13 cellular contexts compared by ENCODE assay signal in genomic region chr6:106560966-106561740, GRCh38.
DNase-seq lines count a peak whose midpoint lies in the region; ATAC-seq and TF ChIP-seq lines count a peak whose summit lies in the region.
"Had no signal": no experiment of that assay in that cellular context is flagged by ENCODE, and none has a peak within 500 bp of the region (broad histone marks: within the 10 kb centered on the region; RNA-seq: fewer than 3 reads in every experiment).

No MANE protein-coding gene starts in this region.

- no peak overlapping the region for H2BK20ac ChIP-seq in IMR-90 (ENCODE audit: low read depth, low read length)

- TF ChIP-seq RAD21 in IMR-90 (IDR thresholded peaks at IDR 0.05; ENCODE audit: low read length): no peak

- peak; percentile 68 for ATAC-seq in IMR-90 (ENCODE audit: low read depth)
- no peak for ATAC-seq in memory B cell (ENCODE audit: low read depth)
- no peak for ATAC-seq in psoas muscle
- ATAC-seq: left lobe of liver, PC-3 had no signal

- H3K36me3 ChIP-seq in IMR-90 (ENCODE audit: control insufficient read depth, insufficient read depth, low read length): no peaks in the 10 kb centered on the region
- H3K36me3 ChIP-seq in adipocyte (ENCODE audit: control insufficient read depth, insufficient read depth, low read length, severe bottlenecking): peaks cover 46% of the 10 kb centered on the region
- peaks cover 0 to 19% of the 10 kb centered on the region in 2 donors for H3K36me3 ChIP-seq in psoas muscle (ENCODE audit: insufficient read depth in 1 of 2, low read depth in 1 of 2)

- no peak overlapping the region for H3K4me3 ChIP-seq in AG10803 (ENCODE audit: low read length)
- H3K4me3 ChIP-seq in IMR-90 (ENCODE audit: insufficient read depth, low read depth, low read length): no peak overlapping the region
- H3K4me3 ChIP-seq in adipocyte (ENCODE audit: low read length): no peak overlapping the region
- H3K4me3 ChIP-seq in psoas muscle: no peak overlapping the region
- H3K4me3 ChIP-seq: colonic mucosa, right lobe of liver, stomach had no signal

- H2BK120ac ChIP-seq in IMR-90 (ENCODE audit: low read depth, low read length): no peak overlapping the region

- H3K27me3 ChIP-seq in IMR-90 (ENCODE audit: control insufficient read depth, insufficient read depth, low read length) (no peaks in the 10 kb centered on the region), adipocyte (replicated peaks; ENCODE audit: control insufficient read depth, insufficient read depth, low read length) (no peaks in the 10 kb centered on the region), psoas muscle (ENCODE audit: insufficient read depth in 3 of 3, low read length in 2 of 3) (no peaks in the 10 kb centered on the region)
- H3K27me3 ChIP-seq: colonic mucosa, right lobe of liver, stomach had no signal

- no peak overlapping the region for H3K4me2 ChIP-seq in IMR-90 (ENCODE audit: low read depth, low read length)

- H3K9ac ChIP-seq in IMR-90 (ENCODE audit: low read depth, low read length) (no peak overlapping the region), adipocyte (ENCODE audit: low read length) (peak overlapping the region; percentile 16)

- no TSS peak for BruUV-seq in IMR-90 (replicated peaks; lab: Mats Ljungman, UMichigan)

- H3K36me3 Mint-ChIP-seq in memory B cell: peaks cover 14% of the 10 kb centered on the region

- POLR2A ChIA-PET in IMR-90 (lab: Charles Lee; ENCODE audit: unreplicated experiment): no interaction called here

- no peak overlapping the region for H2AK5ac ChIP-seq in IMR-90 (ENCODE audit: low read depth, low read length)

- H3K27me3 Mint-ChIP-seq in memory B cell: no peaks in the 10 kb centered on the region

- no peak for TF ChIP-seq POLR2A in IMR-90 (IDR thresholded peaks at IDR 0.05; ENCODE audit: low read depth, low read length)
- no peak for TF ChIP-seq POLR2A in erythroblast (IDR thresholded peaks at IDR 0.05; ENCODE audit: low read length)

- H4K91ac ChIP-seq in IMR-90 (ENCODE audit: insufficient read depth, low read depth, low read length): no peak overlapping the region

- H3K9me1 ChIP-seq in IMR-90 (ENCODE audit: insufficient read depth, low read length): no peaks in the 10 kb centered on the region

- H2BK5ac ChIP-seq in IMR-90 (ENCODE audit: low read depth, low read length, poor library complexity, severe bottlenecking): no peak overlapping the region

- no peak overlapping the region for H4K5ac ChIP-seq in IMR-90 (ENCODE audit: low read depth, low read length)

- no peak overlapping the region for H3K18ac ChIP-seq in IMR-90 (ENCODE audit: low read depth, low read length)

- H4K20me1 ChIP-seq in IMR-90 (ENCODE audit: insufficient read depth, low read length): no peaks in the 10 kb centered on the region

- no peaks in the 10 kb centered on the region for H3K9me3 ChIP-seq in IMR-90 (ENCODE audit: control insufficient read depth, insufficient read depth, low read length)
- no peaks in the 10 kb centered on the region for H3K9me3 ChIP-seq in adipocyte (ENCODE audit: control insufficient read depth, low read length)
- H3K9me3 ChIP-seq in psoas muscle: no peaks in the 10 kb centered on the region
- H3K9me3 ChIP-seq: colonic mucosa, stomach had no signal

- no peak overlapping the region for H3K14ac ChIP-seq in IMR-90 (replicated peaks; ENCODE audit: low read depth, low read length)

- H2BK15ac ChIP-seq in IMR-90 (ENCODE audit: low read depth, low read length): no peak overlapping the region

- CTCF ChIA-PET in IMR-90 (lab: Yijun Ruan, JAX): interaction anchor here (1.5 to 1.7 kb wide), 2 partner anchors 50 to 418 kb away, joined by 4 to 10 read pairs; no protein-coding TSS in a partner anchor

- H2AK9ac ChIP-seq in IMR-90 (replicated peaks; ENCODE audit: low read depth, low read length, poor library complexity): no peak overlapping the region

- 100% methylated on average over 1 of the region's 7 CpGs; no CpG with 5 or more reads in 1 of the 2 experiments for WGBS in IMR-90 (ENCODE audit: extremely low coverage in 2 of 2, insufficient read length in 1 of 2), 2 experiments
- WGBS in psoas muscle, 3 donors: 84 to 91% (median 87%) methylated on average over 7 of the region's 7 CpGs

- H3K4me1 Mint-ChIP-seq in memory B cell: peaks cover 4% of the 10 kb centered on the region

- no peak overlapping the region for H3K27ac ChIP-seq in IMR-90 (ENCODE audit: insufficient read depth, low read length)
- no peak overlapping the region for H3K27ac ChIP-seq in psoas muscle
- H3K27ac ChIP-seq: colonic mucosa, right lobe of liver had no signal

- H3K4me1 ChIP-seq in IMR-90 (ENCODE audit: control insufficient read depth, insufficient read depth, low read length) (peaks cover 2% of the 10 kb centered on the region), adipocyte (ENCODE audit: control insufficient read depth, insufficient read depth, low read length) (peaks cover 33% of the 10 kb centered on the region), psoas muscle (no peaks in the 10 kb centered on the region)
- H3K4me1 ChIP-seq: colonic mucosa, right lobe of liver, stomach had no signal

- DNase-seq in AG10803 (ENCODE audit: low read depth) (peak; percentile 79), IMR-90 (peak; percentile 71), adipocyte (ENCODE audit: low read depth) (peak; percentile 90), memory B cell (ENCODE audit: low spot score in 2 of 2) (no peak), NCI-H345 treated with DMSO at 0.1 percent for 48 hours (lab: John Stamatoyannopoulos, UW; ENCODE audit: unreplicated experiment) (no peak), erythroblast (lab: John Stamatoyannopoulos, UW) (no peak), kidney tubule cell (ENCODE audit: low spot score) (no peak), psoas muscle (no peak)
- DNase-seq: colonic mucosa, PC-3, right lobe of liver, stomach had no signal

- H3K23ac ChIP-seq in IMR-90 (ENCODE audit: low read depth, low read length): no peak overlapping the region

- TF ChIP-seq CTCF in AG10803 (conservative IDR thresholded peaks at IDR 0.05; ENCODE audit: low read length) (no peak), IMR-90 (conservative IDR thresholded peaks at IDR 0.05; ENCODE audit: low read depth, low read length) (no peak), psoas muscle (IDR thresholded peaks at IDR 0.05) (no peak)

- H3K79me1 ChIP-seq in IMR-90 (ENCODE audit: low read depth in 1 of 2, low read length in 2 of 2): no peaks in the 10 kb centered on the region

- no peak overlapping the region for H3K4ac ChIP-seq in IMR-90 (ENCODE audit: low read depth, low read length)

- dilution Hi-C loops in IMR-90 (cut with HindIII; ENCODE audit: low sequenced_read_pairs, unreplicated experiment): loop anchor here (25.0 kb wide), 1 partner anchor 124 kb away; no protein-coding TSS in a partner anchor

- H2AFZ ChIP-seq in IMR-90 (replicated peaks; ENCODE audit: low read length, poor library complexity): no peak overlapping the region

- intact Hi-C loops in IMR-90 (cut with micrococcal nuclease) (no loop called here), psoas muscle (cut with DNase I) (loop anchor here (5.0 to 10.0 kb wide), 2 partner anchors 226 to 1124 kb away; no protein-coding TSS in a partner anchor)

- H3K56ac ChIP-seq in IMR-90 (ENCODE audit: extremely low read depth, insufficient read depth, low read length): no peak overlapping the region

- no peak overlapping the region for H4K8ac ChIP-seq in IMR-90 (ENCODE audit: low read depth in 2 of 2, low read length in 2 of 2)

- peak overlapping the region; percentile 79 for H3K27ac Mint-ChIP-seq in memory B cell

- in situ Hi-C loops in IMR-90 (cut with MboI; ENCODE audit: low sequenced_read_pairs): loop anchor here (10.0 kb wide), 2 partner anchors 216 to 424 kb away; no protein-coding TSS in a partner anchor

- no peaks in the 10 kb centered on the region for H3K9me3 Mint-ChIP-seq in memory B cell

- H3K4me3 Mint-ChIP-seq in memory B cell: no peak overlapping the region

TF ChIP-seq in IMR-90, 13 proteins besides CTCF, POLR2A, EP300 and RAD21:
- TF ChIP-seq FOS (IDR thresholded peaks at IDR 0.05; ENCODE audit: low read depth, low read length) (peak; percentile 73; the same call in 1 of the 2 replicates), CEBPB (IDR thresholded peaks at IDR 0.05; ENCODE audit: low read depth, low read length) (peak; percentile 84), RCOR1 (IDR thresholded peaks at IDR 0.05; ENCODE audit: insufficient replicate concordance, low read length) (no peak)

Comparison
In these comparisons a context has a peak if more than half of its experiments do, and no peak if none do; other contexts are left out.
1. DNase-seq: peak in AG10803 (single experiment), IMR-90 (single experiment) and adipocyte (single experiment); none in memory B cell (0 of 2), NCI-H345 treated with DMSO at 0.1 percent for 48 hours (single experiment), erythroblast (0 of 2), kidney tubule cell (single experiment) and psoas muscle (0 of 2).